In the genomic region with DNA sequence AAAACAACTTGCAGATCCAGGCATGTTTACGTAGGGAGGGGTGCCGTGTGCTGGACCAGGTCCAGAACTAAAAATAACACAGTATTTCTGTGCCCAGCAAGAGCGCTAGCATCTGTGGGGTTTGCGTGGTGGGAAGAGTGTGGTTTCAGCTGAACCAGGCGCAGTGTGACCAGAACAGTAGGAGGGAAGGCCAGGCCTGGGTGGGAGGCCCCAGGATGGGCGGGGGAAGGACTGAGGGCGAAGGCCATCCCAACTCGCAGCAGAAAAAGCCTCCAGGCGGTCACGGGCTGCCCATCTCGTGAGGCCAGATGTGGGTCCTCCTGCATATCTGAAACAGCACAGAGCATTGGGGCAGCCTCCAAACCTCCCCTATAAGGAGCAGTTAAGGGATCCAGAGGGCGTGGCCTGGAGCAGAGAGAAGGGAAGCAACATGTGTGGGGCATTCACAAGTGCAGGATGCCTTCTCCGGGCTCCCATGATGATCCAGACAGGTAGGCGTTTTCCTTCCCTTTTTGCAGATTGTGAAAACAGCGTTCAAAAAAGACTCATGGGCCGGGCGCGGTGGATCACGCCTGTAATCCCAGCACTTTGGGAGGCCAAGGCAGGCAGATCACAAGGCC, we compare ENCODE assay signal across 8 cellular contexts. TPM values are rescaled to one million over a fixed set of nuclear protein-coding genes. Genes with fewer than 3 reads are reported as not detected.
DNase-seq lines count a peak whose midpoint lies in the region; ATAC-seq, FAIRE-seq and TF ChIP-seq lines count a peak whose summit lies in the region.

No MANE protein-coding gene starts in this region.

- DNase-seq in HuH-7.5 (ENCODE audit: low spot score) (peak; percentile 65), amniotic epithelial cell (ENCODE audit: low read depth) (peak; percentile 80), kidney (peak; percentile 87), suprapubic skin (ENCODE audit: low spot score in 2 of 2) (peak in 1 of 2 donors; percentile 83), cerebellar cortex (ENCODE audit: low spot score) (no peak), GOT3 (lab: John Stamatoyannopoulos, UW) (no peak)
- DNase-seq in stimulated activated CD4-positive, alpha-beta T cell treated with anti-CD3 and anti-CD28 coated beads, Interleukin-15, amount 100 ng/mL, for 24 hours = no peak

- intact Hi-C loops in kidney (cut with DNase I) = no loop called here

- H3K9me3 ChIP-seq in kidney (ENCODE audit: control insufficient read depth in 1 of 2, low read length in 2 of 2) = no peaks in the 10 kb centered on the region
- no peaks in the 10 kb centered on the region for H3K9me3 ChIP-seq in suprapubic skin

- TF ChIP-seq EP300 in suprapubic skin (IDR thresholded peaks at IDR 0.05) = no peak

- no peak for TF ChIP-seq POLR2A in suprapubic skin (IDR thresholded peaks at IDR 0.05)

- H3K36me3 ChIP-seq in kidney (ENCODE audit: control insufficient read depth in 1 of 2, insufficient read depth in 2 of 2, low read length in 2 of 2) = no peaks in the 10 kb centered on the region
- H3K36me3 ChIP-seq in suprapubic skin = no peaks in the 10 kb centered on the region

- H3K27me3 ChIP-seq in suprapubic skin = no peaks in the 10 kb centered on the region

- peak overlapping the region; percentile 55 to 68 for H3K9ac ChIP-seq in kidney (ENCODE audit: low read length in 2 of 2)

- no peak for FAIRE-seq in kidney (lab: Jason Lieb, UNC)

- TF ChIP-seq CTCF in kidney (IDR thresholded peaks at IDR 0.05; ENCODE audit: borderline replicate concordance, extremely low read depth, insufficient read depth) (no peak), suprapubic skin (IDR thresholded peaks at IDR 0.05) (no peak)

- ATAC-seq in HG03108 (IDR thresholded peaks at IDR 0.05; ENCODE audit: unreplicated experiment) = no peak

- H3K27ac ChIP-seq in kidney (ENCODE audit: low read depth in 2 of 2, low read length in 2 of 2) (peak overlapping the region; percentile 77 to 85), suprapubic skin (peak overlapping the region; percentile 87)

- H3K4me1 ChIP-seq in kidney (ENCODE audit: control insufficient read depth in 1 of 2, insufficient read depth in 1 of 2, low read depth in 1 of 2, low read length in 2 of 2) (peaks cover 11 to 46% of the 10 kb centered on the region in 2 donors), suprapubic skin (peaks cover 57% of the 10 kb centered on the region)

- H3K4me3 ChIP-seq in kidney (ENCODE audit: low read length in 2 of 2) = peak overlapping the region in 1 of 2 donors; percentile 21
- H3K4me3 ChIP-seq in suprapubic skin = peak overlapping the region; percentile 2

- 31% methylated on average over 19 of the region's 19 CpGs for WGBS in suprapubic skin

RNA-seq across cellular contexts. Expression of gene CD9, which starts 17.8 kb away (rescaled TPM):
- 421 TPM for total RNA-seq in kidney
- polyA plus RNA-seq in kidney (ENCODE audit: insufficient read depth, low read depth, low replicate concordance) = 301 TPM
- total RNA-seq in suprapubic skin = 100 to 1,000 TPM; 420 to 548 (median 475) TPM

RNA-seq across cellular contexts. Expression of gene VWF, which starts 57.9 kb away (rescaled TPM):
- total RNA-seq in kidney = 183 TPM
- 9.6 TPM for polyA plus RNA-seq in kidney (ENCODE audit: insufficient read depth, low read depth, low replicate concordance)
- total RNA-seq in suprapubic skin = 10 to 100 TPM; 35.5 to 91.7 (median 61.7) TPM

Comparison
In these comparisons a context has a peak if more than half of its experiments do, and no peak if none do; other contexts are left out.
1. DNase-seq: peak in HuH-7.5 (single experiment), amniotic epithelial cell (single experiment) and kidney (single experiment); none in cerebellar cortex (single experiment), GOT3 (single experiment) and stimulated activated CD4-positive, alpha-beta T cell treated with anti-CD3 and anti-CD28 coated beads, Interleukin-15, amount 100 ng/mL, for 24 hours (single experiment).